Comparison of ENCODE assay signal across 7 cellular contexts in the genomic region with DNA sequence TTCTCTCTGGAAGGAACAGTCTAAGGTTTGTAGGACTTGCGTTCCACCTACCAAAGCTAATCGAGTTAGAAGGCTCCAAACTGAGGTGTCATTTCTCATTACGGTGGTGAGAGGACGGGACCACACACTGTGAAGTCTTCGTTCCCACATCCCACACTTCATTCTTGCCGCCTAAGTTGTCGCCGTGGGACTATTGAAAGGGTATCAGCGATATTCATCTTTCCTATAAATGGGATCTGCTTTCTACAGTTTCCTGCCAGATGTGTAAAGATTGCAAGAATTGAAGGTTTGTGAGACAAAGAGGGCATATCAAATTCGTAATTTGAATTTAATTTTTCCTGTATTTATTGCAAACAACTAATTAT. TPM values are rescaled to one million over a fixed set of nuclear protein-coding genes. Genes with fewer than 3 reads are reported as not detected.
DNase-seq lines count a peak whose midpoint lies in the region; ATAC-seq and TF ChIP-seq lines count a peak whose summit lies in the region.

No MANE protein-coding gene starts in this region.

- no peaks in the 10 kb centered on the region for H3K27me3 ChIP-seq in HL-60 (ENCODE audit: insufficient read depth, poor library complexity, severe bottlenecking)
- no peaks in the 10 kb centered on the region for H3K27me3 ChIP-seq in stomach

- H3K4me1 ChIP-seq in stomach, result peaks cover 12 to 47% (median 27%) of the 10 kb centered on the region in 4 donors

- H3K9me3 Mint-ChIP-seq in activated CD8-positive, alpha-beta T cell treated with anti-CD3 and anti-CD28 coated beads for 36 hours, result no peaks in the 10 kb centered on the region

- intact Hi-C loops in activated CD8-positive, alpha-beta T cell treated with anti-CD3 and anti-CD28 coated beads for 36 hours (cut with micrococcal nuclease), result loop anchor here (5.0 to 10.0 kb wide), 2 partner anchors 50 to 772 kb away; a partner anchor contains a TSS
- intact Hi-C loops in stomach (cut with DNase I; ENCODE audit: low total_unique reads), result no loop called here

- peaks cover 27% of the 10 kb centered on the region for H3K36me3 Mint-ChIP-seq in activated CD8-positive, alpha-beta T cell treated with anti-CD3 and anti-CD28 coated beads for 36 hours (ENCODE audit: low read depth)

- H3K4me3 ChIP-seq in HL-60 (replicated peaks; ENCODE audit: insufficient read depth, low read length) (peak overlapping the region; percentile 97), iPS-11a (ENCODE audit: low read depth, low read length) (peak overlapping the region; percentile 52), stomach (peak overlapping the region; percentile 76 to 97 (median 91))

- TF ChIP-seq CTCF in HL-60 (IDR thresholded peaks at IDR 0.05; ENCODE audit: insufficient read depth, low read length) (no peak), stomach (IDR thresholded peaks at IDR 0.05) (no peak)
- no peak for TF ChIP-seq CTCF in activated CD8-positive, alpha-beta T cell treated with anti-CD3 and anti-CD28 coated beads for 36 hours (IDR thresholded peaks at IDR 0.05)

- CTCF ChIA-PET in activated CD8-positive, alpha-beta T cell treated with anti-CD3 and anti-CD28 coated beads for 36 hours (lab: Charles Lee), result interaction anchor here (1.0 to 1.2 kb wide), 2 partner anchors 48 to 396 kb away, joined by 3 to 4 read pairs; a partner anchor contains a TSS

- peaks cover 0 to 25% (median 14%) of the 10 kb centered on the region in 4 donors for H3K36me3 ChIP-seq in stomach

- H3K9me3 ChIP-seq in stomach, result no peaks in the 10 kb centered on the region

- peak overlapping the region; percentile 99 for H3K4me3 Mint-ChIP-seq in activated CD8-positive, alpha-beta T cell treated with anti-CD3 and anti-CD28 coated beads for 36 hours

- peak overlapping the region; percentile 91 for H3K27ac Mint-ChIP-seq in activated CD8-positive, alpha-beta T cell treated with anti-CD3 and anti-CD28 coated beads for 36 hours

- DNase-seq in HL-60 (ENCODE audit: low read depth in 1 of 2, low spot score in 1 of 2) (no peak), stomach (no peak), glomerular visceral epithelial cell (ENCODE audit: extremely low spot score) (no peak)
- DNase-seq in activated CD8-positive, alpha-beta T cell treated with anti-CD3 and anti-CD28 coated beads for 36 hours, result no peak

- POLR2A ChIA-PET in activated CD8-positive, alpha-beta T cell treated with anti-CD3 and anti-CD28 coated beads for 36 hours (lab: Charles Lee), result interaction anchor here (0.5 to 3.6 kb wide), 18 partner anchors 11 to 733 kb away, joined by 3 to 17 read pairs (median 6); a partner anchor contains a TSS

- 0 to 3% (median 2%) methylated on average over 10 of the region's 10 CpGs for WGBS in stomach, 5 donors

- peak overlapping the region; percentile 86 for H3K27ac ChIP-seq in HL-60 (replicated peaks)
- H3K27ac ChIP-seq in stomach, result peak overlapping the region; percentile 92 to 95 (median 94)

- H3K27me3 Mint-ChIP-seq in activated CD8-positive, alpha-beta T cell treated with anti-CD3 and anti-CD28 coated beads for 36 hours, result no peaks in the 10 kb centered on the region

- H3K4me1 Mint-ChIP-seq in activated CD8-positive, alpha-beta T cell treated with anti-CD3 and anti-CD28 coated beads for 36 hours (ENCODE audit: low read depth), result peaks cover 45% of the 10 kb centered on the region

- TF ChIP-seq POLR2A in stomach (IDR thresholded peaks at IDR 0.05), result no peak

- no peak for TF ChIP-seq EP300 in stomach (IDR thresholded peaks at IDR 0.05)

- peak; percentile 17 for ATAC-seq in activated CD8-positive, alpha-beta T cell treated with anti-CD3 and anti-CD28 coated beads for 36 hours
- ATAC-seq in HG02623 (IDR thresholded peaks at IDR 0.05; ENCODE audit: unreplicated experiment), result no peak
- ATAC-seq in HG02870 (IDR thresholded peaks at IDR 0.05; ENCODE audit: unreplicated experiment), result no peak

RNA-seq across cellular contexts. Expression of a gene that starts 0.6 kb away (rescaled TPM):
- total RNA-seq in activated CD8-positive, alpha-beta T cell treated with anti-CD3 and anti-CD28 coated beads for 36 hours, result 10 to 100 TPM; 23.9 to 24.8 TPM
- 10 to 100 TPM; 26.9 to 68.7 (median 42.8) TPM for total RNA-seq in stomach
- polyA plus RNA-seq in stomach, result 1 to 10 TPM; 4.9 to 9.7 (median 6.7) TPM

RNA-seq across cellular contexts. Expression of a gene that starts 47.7 kb away (rescaled TPM):
- total RNA-seq in activated CD8-positive, alpha-beta T cell treated with anti-CD3 and anti-CD28 coated beads for 36 hours, result 10 to 100 TPM; 59.1 to 68.4 TPM
- 10 to 100 TPM in 2 of 5 donors, 1 to 10 TPM in 2, not detected in 1; 7.6 to 72.1 (median 22.4) TPM for total RNA-seq in stomach
- 10 to 100 TPM; 29.8 to 53.0 (median 34.5) TPM for polyA plus RNA-seq in stomach

RNA-seq across cellular contexts. Expression of a gene that starts 48.3 kb away (rescaled TPM):
- 10 to 100 TPM; 66.6 to 67.5 TPM for total RNA-seq in activated CD8-positive, alpha-beta T cell treated with anti-CD3 and anti-CD28 coated beads for 36 hours
- 1 to 10 TPM in 3 of 5 donors, under 1 TPM in 1, not detected in 1; 0.45 to 6.4 (median 2.7) TPM for total RNA-seq in stomach
- 1 to 10 TPM; 1.5 to 1.9 (median 1.6) TPM for polyA plus RNA-seq in stomach

Comparison
In these comparisons a context has a peak if more than half of its experiments do, and no peak if none do; other contexts are left out.
1. RNA of a gene that starts 48.3 kb away (total RNA-seq): 66.6 to 67.5 TPM in activated CD8-positive, alpha-beta T cell treated with anti-CD3 and anti-CD28 coated beads for 36 hours; 0.45 to 6.4 TPM in stomach; every median in the first group is over 4 times any median in the second.
2. Peak in every context shown above with its lines, with median percentiles within 50 percentile points of each other: H3K4me3 ChIP-seq.